In the genomic region with DNA sequence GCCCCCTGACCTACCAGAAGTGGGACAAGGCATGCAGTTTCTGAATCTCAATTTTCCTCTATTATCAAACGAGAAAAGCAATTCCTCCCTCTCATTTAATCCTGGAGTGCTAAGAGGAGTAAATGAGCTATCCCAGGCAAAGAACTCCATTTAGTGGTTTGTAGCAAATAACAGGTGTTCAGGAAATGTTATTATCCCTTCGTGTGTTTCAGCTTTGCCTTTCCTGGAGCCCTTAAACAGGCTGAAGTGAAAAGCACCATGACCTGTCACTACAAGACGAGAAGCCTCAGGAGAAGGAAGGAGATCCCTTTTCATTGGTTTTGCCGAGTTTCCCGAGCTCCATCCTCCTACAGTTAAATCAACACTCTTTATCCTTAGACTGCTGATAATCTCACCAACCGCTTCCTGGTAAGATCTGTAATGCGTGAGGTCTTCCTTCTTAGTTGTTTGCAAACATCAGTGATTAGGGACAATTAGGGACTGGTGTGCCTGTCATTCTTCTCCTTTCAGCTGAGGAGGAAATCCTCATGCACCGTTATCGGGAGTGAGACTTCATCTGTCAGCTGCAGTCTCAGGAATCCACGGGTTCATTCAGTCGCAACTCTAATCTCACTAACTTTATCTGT, we compare ENCODE assay signal across 34 cellular contexts. TPM values are rescaled to one million over a fixed set of nuclear protein-coding genes. Genes with fewer than 3 reads are reported as not detected.
DNase-seq lines count a peak whose midpoint lies in the region; ATAC-seq and TF ChIP-seq lines count a peak whose summit lies in the region.
"Had no signal": no experiment of that assay in that cellular context is flagged by ENCODE, and none has a peak within 500 bp of the region (broad histone marks: within the 10 kb centered on the region; RNA-seq: fewer than 3 reads in every experiment).

No MANE protein-coding gene starts in this region.

- ATAC-seq in left ventricle myocardium superior: no peak
- ATAC-seq in GM19328 (IDR thresholded peaks at IDR 0.05; ENCODE audit: unreplicated experiment): no peak
- no peak for ATAC-seq in GM18498 (IDR thresholded peaks at IDR 0.05; ENCODE audit: unreplicated experiment)
- ATAC-seq: right lobe of liver had no signal

- H3K4me3 ChIP-seq in cardiac muscle cell: no peak overlapping the region
- H3K4me3 ChIP-seq in coronary artery: no peak overlapping the region
- no peak overlapping the region for H3K4me3 ChIP-seq in mesodermal cell (ENCODE audit: extremely low read depth, insufficient read depth, low read length, poor library complexity, severe bottlenecking)
- H3K4me3 ChIP-seq: Peyer's patch, right lobe of liver, stomach had no signal

- no peaks in the 10 kb centered on the region for H3K27me3 ChIP-seq in cardiac muscle cell
- H3K27me3 ChIP-seq: Peyer's patch, right lobe of liver, stomach had no signal

- H3K4me1 ChIP-seq in cardiac muscle cell (ENCODE audit: low read depth): peaks cover 36% of the 10 kb centered on the region
- peaks cover 29% of the 10 kb centered on the region for H3K4me1 ChIP-seq in mesodermal cell (ENCODE audit: control insufficient read depth, insufficient read depth, low read length, poor library complexity, severe bottlenecking)
- H3K4me1 ChIP-seq: Caco-2, parathyroid adenoma, Peyer's patch, right lobe of liver had no signal

- TF ChIP-seq CTCF in cardiac muscle cell (IDR thresholded peaks at IDR 0.05; ENCODE audit: low read depth, low read length) (no peak), coronary artery (IDR thresholded peaks at IDR 0.05) (no peak)

- intact Hi-C loops in left ventricle myocardium superior (cut with micrococcal nuclease): no loop called here

- no peaks in the 10 kb centered on the region for H3K36me3 ChIP-seq in cardiac muscle cell
- no peaks in the 10 kb centered on the region for H3K36me3 ChIP-seq in mesodermal cell (ENCODE audit: control insufficient read depth, insufficient read depth, low read length)
- H3K36me3 ChIP-seq: Peyer's patch, right lobe of liver, stomach had no signal

- H3K27ac ChIP-seq in cardiac muscle cell: peak overlapping the region; percentile 77
- H3K27ac ChIP-seq in coronary artery: peak overlapping the region; percentile 43 to 57
- H3K27ac ChIP-seq in mesodermal cell (ENCODE audit: low read depth, low read length, severe bottlenecking): peak overlapping the region; percentile 66
- H3K27ac ChIP-seq: 22Rv1, C4-2B, parathyroid adenoma, Peyer's patch, right lobe of liver, stomach, VCaP had no signal

- 36 to 47% methylated on average over 6 to 7 of the region's 11 CpGs for WGBS in mesodermal cell (ENCODE audit: insufficient coverage in 2 of 2), 2 experiments

- H3K9me3 ChIP-seq in cardiac muscle cell (ENCODE audit: low read depth): no peaks in the 10 kb centered on the region
- peaks cover 3% of the 10 kb centered on the region for H3K9me3 ChIP-seq in mesodermal cell (ENCODE audit: control insufficient read depth, low read length)
- H3K9me3 ChIP-seq: Caco-2, Peyer's patch, right lobe of liver, stomach had no signal

- peak; percentile 9 to 46 for DNase-seq in cardiac muscle cell (ENCODE audit: low read depth in 1 of 2, low spot score in 1 of 2)
- DNase-seq in left ventricle myocardium superior: no peak
- no peak for DNase-seq in coronary artery (ENCODE audit: low spot score)
- DNase-seq in superior temporal gyrus (ENCODE audit: extremely low spot score): no peak
- DNase-seq in SW 1271 (lab: John Stamatoyannopoulos, UW): no peak
- DNase-seq: activated CD4-positive, alpha-beta T cell treated with anti-CD3 and anti-CD28 coated beads, Interleukin-2, amount 10 ng/mL, durations not matched to agents 24 days and 14 days; activated effector memory CD4-positive, alpha-beta T cell treated with Interleukin-2 at 50 U/mL for 16 hours; activated naive CD8-positive, alpha-beta T cell treated with anti-CD3 and anti-CD28 coated beads for 36 hours; Caco-2; DND-41; effector CD8-positive, alpha-beta T cell; erythroblast; foreskin fibroblast; H9; head of caudate nucleus; NCI-H1092; NCI-H1694; NCI-H446; NCI-H748 treated with DMSO at 0.1 percent for 48 hours; Peyer's patch; right lobe of liver; SHP77; stimulated activated CD4-positive, alpha-beta T cell treated with anti-CD3 and anti-CD28 coated beads, Interleukin-12 subunit alpha, Interleukin-12 subunit beta, amount 100 ng/mL, for 4 hours; stimulated activated CD4-positive, alpha-beta T cell treated with anti-CD3 and anti-CD28 coated beads, Interleukin-2, amount 100 ng/mL, for 48 hours; stomach had no signal

RNA-seq across cellular contexts. Expression of gene MYOCD, which starts 30.8 kb away (rescaled TPM):
- total RNA-seq in cardiac muscle cell: 122 and 160 TPM in 2 replicates
- polyA plus RNA-seq in cardiac muscle cell: 70.8 and 93.1 TPM in 2 replicates
- 35.7 TPM for total RNA-seq in left ventricle myocardium superior
- 11.5 TPM for polyA plus RNA-seq in mesodermal cell (2013, experiment 1 of 2)
- 5.7 TPM for polyA plus RNA-seq in mesodermal cell (2013, experiment 2 of 2)
- total RNA-seq: activated CD4-positive, alpha-beta T cell treated with anti-CD3 and anti-CD28 coated beads, Interleukin-2, amount 10 ng/mL, durations not matched to agents 24 days and 14 days; activated CD8-positive, alpha-beta memory T cell treated with anti-CD3 and anti-CD28 coated beads for 36 hours; activated naive CD8-positive, alpha-beta T cell treated with anti-CD3 and anti-CD28 coated beads for 36 hours; HT-29 had no signal

Comparison
In these comparisons a context has a peak if more than half of its experiments do, and no peak if none do; other contexts are left out.
1. DNase-seq: peak in cardiac muscle cell (2 of 2); none in left ventricle myocardium superior (single experiment), coronary artery (single experiment), superior temporal gyrus (single experiment) and SW 1271 (0 of 2).
2. Peak in every context shown above with its lines, with median percentiles within 50 percentile points of each other: H3K27ac ChIP-seq.